In genomic region chr21:42973991-42974831, GRCh38 we compare ENCODE assay signal across 8 cellular contexts. TPM values are rescaled to one million over a fixed set of nuclear protein-coding genes. Genes with fewer than 3 reads are reported as not detected.
A peak's percentile ranks its signal among the peaks of the same experiment; 100 is the strongest.
DNase-seq lines count a peak whose midpoint lies in the region; ATAC-seq and TF ChIP-seq lines count a peak whose summit lies in the region.

PKNOX1 (plus strand) TSS chr21:42974562; CDS start chr21:43004382, 29,820 bp downstream.

- H3K4me3 ChIP-seq in AG10803 (ENCODE audit: low read length), result peak within 1 kb of the TSS; percentile 86

- peaks cover 0 to 4% (median 0%) of the 10 kb centered on the region in 3 donors for H3K36me3 Mint-ChIP-seq in immature natural killer cell

- H3K4me1 Mint-ChIP-seq in immature natural killer cell, result peaks cover 22 to 28% of the 10 kb centered on the region in 2 donors

- H3K27ac ChIP-seq in caudate nucleus (ENCODE audit: low read depth, low read length), result peak within 1 kb of the TSS; percentile 93

- peak within 1 kb of the TSS; percentile 84 to 91 (median 89) for H3K4me3 Mint-ChIP-seq in immature natural killer cell

- peak; percentile 85 for ATAC-seq in GM19025 (IDR thresholded peaks at IDR 0.05; ENCODE audit: low read depth, unreplicated experiment)
- ATAC-seq in HG03342 (IDR thresholded peaks at IDR 0.05; ENCODE audit: unreplicated experiment), result peak; percentile 76

- H3K9me3 Mint-ChIP-seq in immature natural killer cell, result no peaks in the 10 kb centered on the region

- peaks cover 2 to 7% (median 3%) of the 10 kb centered on the region in 3 donors for H3K27me3 Mint-ChIP-seq in immature natural killer cell (ENCODE audit: low read depth in 3 of 3)

- peak within 1 kb of the TSS; percentile 87 to 96 (median 92) for H3K27ac Mint-ChIP-seq in immature natural killer cell

- DNase-seq in AG10803 (ENCODE audit: low read depth) (peak; percentile 99), NCI-H345 treated with DMSO at 0.1 percent for 48 hours (lab: John Stamatoyannopoulos, UW; ENCODE audit: unreplicated experiment) (peak; percentile 100), caudate nucleus (lab: John Stamatoyannopoulos, UW) (peak; percentile 81 to 100 (median 99)), immature natural killer cell (peak; percentile 99 to 100 (median 100)), smooth muscle cell of the brain vasculature (ENCODE audit: low read depth, low spot score) (peak; percentile 96)
- peak; percentile 98 to 99 (median 98) for DNase-seq in activated CD4-positive, CD25-positive, alpha-beta regulatory T cell (lab: John Stamatoyannopoulos, UW)

- no peak for TF ChIP-seq CTCF in AG10803 (conservative IDR thresholded peaks at IDR 0.05; ENCODE audit: low read length)

RNA-seq across cellular contexts. Expression of gene PKNOX1, which starts in this region (rescaled TPM):
- polyA plus RNA-seq in immature natural killer cell, result 10 to 100 TPM; 11.0 to 25.3 (median 14.8) TPM

Comparison
In these comparisons a context has a peak if more than half of its experiments do, and no peak if none do; other contexts are left out.
1. Peak in every context shown above with its lines: DNase-seq, ATAC-seq, H3K4me3 ChIP-seq and H3K27ac ChIP-seq.